24 cellular contexts compared by ENCODE assay signal in the genomic region with DNA sequence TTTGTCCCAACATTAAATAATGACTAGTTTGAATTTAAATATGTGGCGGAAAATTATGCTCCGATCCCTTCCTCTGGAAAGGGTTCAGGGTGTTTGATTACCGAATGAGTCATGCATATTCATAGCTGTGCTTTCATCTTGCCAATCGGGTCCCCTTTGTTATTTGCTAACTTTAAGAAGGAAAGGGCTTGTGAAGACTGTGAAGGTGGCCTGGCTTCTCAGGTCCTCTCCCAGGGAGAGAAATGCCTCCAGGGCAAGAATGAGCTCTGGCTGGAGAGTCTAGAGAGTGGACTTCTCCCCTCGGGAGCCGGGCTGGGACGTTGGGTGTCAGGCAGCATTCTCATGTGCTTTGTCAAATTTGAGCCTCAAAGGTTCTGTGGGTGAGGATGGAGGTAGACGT.
DNase-seq lines count a peak whose midpoint lies in the region; TF ChIP-seq lines count a peak whose summit lies in the region.
"Had no signal": no experiment of that assay in that cellular context is flagged by ENCODE, and none has a peak within 500 bp of the region (broad histone marks: within the 10 kb centered on the region; RNA-seq: fewer than 3 reads in every experiment).

No MANE protein-coding gene starts in this region.

- H3K27me3 Mint-ChIP-seq in brain (peaks cover 9% of the 10 kb centered on the region), type B pancreatic cell (peaks cover 16% of the 10 kb centered on the region)
- H3K27me3 Mint-ChIP-seq: IgD-negative memory B cell had no signal

- POLR2A ChIA-PET in RWPE1 (lab: Yijun Ruan, JAX; ENCODE audit: low non-redundant PET), result no interaction called here

- peaks cover 71% of the 10 kb centered on the region for H3K4me1 Mint-ChIP-seq in brain
- H3K4me1 Mint-ChIP-seq in type B pancreatic cell (ENCODE audit: unreplicated experiment), result peaks cover 24% of the 10 kb centered on the region
- H3K4me1 Mint-ChIP-seq: CD4-positive, alpha-beta memory T cell; IgD-negative memory B cell had no signal

- CTCF ChIA-PET in RWPE1 (lab: Yijun Ruan, JAX), result no interaction called here

- H3K9me3 Mint-ChIP-seq in brain, result peaks cover 0 to 16% (median 3%) of the 10 kb centered on the region in 5 experiments
- no peaks in the 10 kb centered on the region for H3K9me3 Mint-ChIP-seq in type B pancreatic cell

- no peak for TF ChIP-seq CTCF in RWPE1 (conservative IDR thresholded peaks at IDR 0.05; ENCODE audit: low read depth)
- no peak for TF ChIP-seq CTCF in brain (conservative IDR thresholded peaks at IDR 0.05)
- TF ChIP-seq CTCF in type B pancreatic cell (conservative IDR thresholded peaks at IDR 0.05), result no peak
- TF ChIP-seq CTCF in lower leg skin (IDR thresholded peaks at IDR 0.05), result no peak

- H3K4me3 Mint-ChIP-seq in brain, result peak overlapping the region in 1 of 5 experiments; percentile 31
- H3K4me3 Mint-ChIP-seq in type B pancreatic cell, result no peak overlapping the region
- H3K4me3 Mint-ChIP-seq: CD4-positive, alpha-beta memory T cell; GM23338; IgD-negative memory B cell had no signal

- intact Hi-C loops in lower leg skin (cut with DNase I; ENCODE audit: low total_unique reads), result no loop called here

- no peak overlapping the region for H3K27ac ChIP-seq in RWPE1
- H3K27ac ChIP-seq: KMS-11, Peyer's patch, SJSA1 had no signal

- peak overlapping the region; percentile 32 to 90 (median 83) for H3K27ac Mint-ChIP-seq in brain
- H3K27ac Mint-ChIP-seq in type B pancreatic cell, result peak overlapping the region; percentile 13
- H3K27ac Mint-ChIP-seq: CD4-positive, alpha-beta memory T cell; GM23338; IgD-negative memory B cell had no signal

- H3K36me3 Mint-ChIP-seq in brain (no peaks in the 10 kb centered on the region), type B pancreatic cell (no peaks in the 10 kb centered on the region)
- H3K36me3 Mint-ChIP-seq: CD4-positive, alpha-beta memory T cell; IgD-negative memory B cell had no signal

- 49 to 59% methylated on average over 8 of the region's 8 CpGs for WGBS in lower leg skin, 2 donors

- DNase-seq in HT1080 (ENCODE audit: low read depth) (peak; percentile 38), RWPE1 (ENCODE audit: low spot score) (peak; percentile 36), type B pancreatic cell (ENCODE audit: extremely low spot score, unreplicated experiment) (no peak), lower leg skin (ENCODE audit: low spot score in 2 of 2) (no peak), DMS53 treated with DMSO at 0.1 percent for 48 hours (lab: John Stamatoyannopoulos, UW; ENCODE audit: unreplicated experiment) (no peak)
- no peak for DNase-seq in activated CD4-positive, alpha-beta T cell treated with anti-CD3 and anti-CD28 coated beads for 1 hour
- DNase-seq in activated effector memory CD4-positive, alpha-beta T cell treated with anti-CD3 and anti-CD28 coated beads, Interleukin-2, amount 50 U/mL, for 16 hours, result no peak
- DNase-seq: C1 segment of cervical spinal cord; CD4-positive, alpha-beta memory T cell; COR-L47; DMS53; HCEC 1CT; NCI-H1048; NCI-H1417; NCI-H1694; NCI-H2029 treated with DMSO at 0.1 percent for 48 hours; NCI-H2227 treated with DMSO at 0.1 percent for 48 hours; NCI-H526 treated with DMSO at 0.1 percent for 48 hours; Peyer's patch had no signal

- no peak for TF ChIP-seq POLR2A in lower leg skin (IDR thresholded peaks at IDR 0.05)

- H3K4me3 ChIP-seq in lower leg skin (ENCODE audit: low read depth, poor library complexity, severe bottlenecking), result no peak overlapping the region
- H3K4me3 ChIP-seq: GM23338, Peyer's patch, SJSA1 had no signal

Comparison
In these comparisons a context has a peak if more than half of its experiments do, and no peak if none do; other contexts are left out.
1. DNase-seq: peak in HT1080 (single experiment) and RWPE1 (single experiment); none in type B pancreatic cell (single experiment), lower leg skin (0 of 2), activated CD4-positive, alpha-beta T cell treated with anti-CD3 and anti-CD28 coated beads for 1 hour (single experiment), activated effector memory CD4-positive, alpha-beta T cell treated with anti-CD3 and anti-CD28 coated beads, Interleukin-2, amount 50 U/mL, for 16 hours (single experiment) and DMS53 treated with DMSO at 0.1 percent for 48 hours (single experiment).